ENCODE assay signal across 8 cellular contexts in genomic region chr7:128530121-128530854, GRCh38. TPM values are rescaled to one million over a fixed set of nuclear protein-coding genes. Genes with fewer than 3 reads are reported as not detected.
DNase-seq lines count a peak whose midpoint lies in the region; ATAC-seq and TF ChIP-seq lines count a peak whose summit lies in the region.
"Not testable (repeated sequence)": the region's sequence is repeated elsewhere in the genome, so short reads cannot be mapped to it uniquely, and the experiment has no call there.

No MANE protein-coding gene starts in this region.

- not testable (repeated sequence) for TF ChIP-seq CTCF in right lobe of liver (IDR thresholded peaks at IDR 0.05)

- WGBS in right lobe of liver (ENCODE audit: insufficient coverage, low coverage, low lambda C conversion rate, missing lambda C conversion rate), result 30% methylated on average over 2 of the region's 50 CpGs

- not testable (repeated sequence) for H3K4me1 ChIP-seq in ACC112 (ENCODE audit: control insufficient read depth, insufficient read depth, low read length, unreplicated experiment)
- H3K4me1 ChIP-seq in right lobe of liver, result peaks cover 0 to 11% (median 5%) of the 10 kb centered on the region in 4 donors

- ATAC-seq in GM18907 (IDR thresholded peaks at IDR 0.05; ENCODE audit: unreplicated experiment) (peak; percentile 16), HG02943 (IDR thresholded peaks at IDR 0.05; ENCODE audit: low read depth, unreplicated experiment) (peak; percentile 18), right lobe of liver (peak; percentile 1 to 13 (median 6))

- peaks cover 48% of the 10 kb centered on the region for H3K79me2 ChIP-seq in ACC112 (ENCODE audit: control insufficient read depth, insufficient read depth, low read length, unreplicated experiment)

- TF ChIP-seq POLR2A in right lobe of liver (IDR thresholded peaks at IDR 0.05), result not testable (repeated sequence)

- not testable (repeated sequence) for H3K9me3 ChIP-seq in right lobe of liver

- intact Hi-C loops in right lobe of liver (cut with DNase I), result not testable (repeated sequence)

- H2AFZ ChIP-seq in ACC112 (ENCODE audit: low read length, unreplicated experiment), result peak overlapping the region; percentile 14

- not testable (repeated sequence) for H3K27me3 ChIP-seq in ACC112 (ENCODE audit: insufficient read depth, low read length); right lobe of liver

- peak overlapping the region; percentile 78; the same call in 1 of the 2 replicates for H3K27ac ChIP-seq in ACC112 (ENCODE audit: low read depth, low read length)
- peak overlapping the region; percentile 69 to 96 (median 92) for H3K27ac ChIP-seq in right lobe of liver

- H3K4me3 ChIP-seq in ACC112 (ENCODE audit: low read depth, low read length), result peak overlapping the region; percentile 89
- peak overlapping the region; percentile 69 to 72 (median 71) for H3K4me3 ChIP-seq in right lobe of liver

- H3K36me3 ChIP-seq in ACC112 (ENCODE audit: insufficient read depth, low read length); right lobe of liver: not testable (repeated sequence)

- DNase-seq in NCI-H345 (lab: John Stamatoyannopoulos, UW) (peak; percentile 40), right lobe of liver (peak in 2 of 3 donors; percentile 40 to 52)
- peak; percentile 69 for DNase-seq in activated CD8-positive, alpha-beta memory T cell treated with anti-CD3 and anti-CD28 coated beads, Interleukin-2, amount 50 U/mL, for 48 hours
- peak; percentile 42 for DNase-seq in effector CD4-positive, alpha-beta T cell
- peak; percentile 58 for DNase-seq in stimulated activated CD4-positive, alpha-beta T cell treated with anti-CD3 and anti-CD28 coated beads, Interleukin-15, amount 100 ng/mL, for 24 hours

RNA-seq across cellular contexts. Expression of gene METTL2B, which starts 53.7 kb away (rescaled TPM):
- total RNA-seq in right lobe of liver, result 10 to 100 TPM; 10.8 to 15.1 (median 13.6) TPM

Comparison
In these comparisons a context has a peak if more than half of its experiments do, and no peak if none do; other contexts are left out.
1. Peak in every context shown above with its lines: DNase-seq, ATAC-seq, H3K4me3 ChIP-seq and H3K27ac ChIP-seq.